Comparison of ENCODE assay signal across 25 cellular contexts in the genomic region with DNA sequence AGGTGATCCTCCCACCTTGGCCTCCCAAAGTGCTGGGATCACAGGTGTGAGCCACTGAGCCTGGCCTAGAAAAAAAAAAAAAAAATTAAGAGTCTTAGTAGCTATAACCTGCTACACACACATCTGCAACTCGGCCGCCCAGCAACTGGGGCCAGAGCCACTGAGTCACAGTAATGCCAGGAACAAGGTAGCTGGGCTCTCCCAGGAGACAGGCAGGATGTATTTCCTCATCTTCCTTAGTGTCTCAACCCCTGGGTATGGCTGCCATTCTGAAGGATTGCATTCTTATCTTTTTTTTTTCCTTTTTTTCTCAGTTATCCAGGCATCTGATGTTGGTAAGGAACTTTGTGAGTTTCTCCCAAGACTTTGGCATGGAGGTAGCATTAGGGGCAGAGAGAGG. TPM values are rescaled to one million over a fixed set of nuclear protein-coding genes. Genes with fewer than 3 reads are reported as not detected.
"Had no signal": no experiment of that assay in that cellular context is flagged by ENCODE, and none has a peak within 500 bp of the region (broad histone marks: within the 10 kb centered on the region; RNA-seq: fewer than 3 reads in every experiment).

No MANE protein-coding gene starts in this region.

- H3K79me2 ChIP-seq: hepatocyte had no signal

- H3K4me1 ChIP-seq: left ventricle myocardium inferior, thyroid gland had no signal

- ATAC-seq: activated CD8-positive, alpha-beta T cell treated with anti-CD3 and anti-CD28 coated beads, Interleukin-2, amount 10 ng/mL, durations not matched to agents 7 days and 5 days; activated T-cell treated with anti-CD3 and anti-CD28 coated beads, Interleukin-2, amount 50 U/mL, for 72 hours; natural killer cell; stimulated activated naive B cell treated with anti-CD40 and anti-IgM and Interleukin-4, amounts not matched to agents 10 μg/mL and 1 μg/mL and 100 μg/mL, for 72 hours had no signal

- H2AFZ ChIP-seq: hepatocyte had no signal

- DNase-seq: activated CD4-positive, alpha-beta T cell treated with anti-CD3 and anti-CD28 coated beads, Interleukin-2, amount 10 ng/mL, durations not matched to agents 24 days and 14 days; activated CD4-positive, CD25-positive, alpha-beta regulatory T cell; activated CD8-positive, alpha-beta memory T cell treated with anti-CD3 and anti-CD28 coated beads, Interleukin-2, amount 50 U/mL, for 4 hours; activated CD8-positive, alpha-beta T cell treated with anti-CD3 and anti-CD28 coated beads, Interleukin-2, amount 10 ng/mL, durations not matched to agents 7 days and 5 days; activated gamma-delta T cell; activated T-cell treated with anti-CD3 and anti-CD28 coated beads, Interleukin-2, amount 50 U/mL, for 72 hours; amygdala; brain microvascular endothelial cell; cerebellar nuclear complex; erythroblast; left ventricle myocardium inferior; mesenchymal stem cell; natural killer cell; stimulated activated CD4-positive, alpha-beta T cell treated with anti-CD3 and anti-CD28 coated beads, Interleukin-2, amount 100 ng/mL, for 48 hours; stimulated activated naive B cell treated with anti-CD40 and anti-IgM and Interleukin-4, amounts not matched to agents 10 μg/mL and 1 μg/mL and 100 μg/mL, for 72 hours; thyroid gland; uterus had no signal

- H3K9me3 ChIP-seq: left ventricle myocardium inferior, neutrophil, thyroid gland, uterus had no signal

- H3K4me2 ChIP-seq: hepatocyte had no signal

- H3K27me3 ChIP-seq: brain microvascular endothelial cell, hepatocyte, neutrophil, thyroid gland, uterus had no signal

- H3K4me3 ChIP-seq: hepatocyte, left ventricle myocardium inferior, thyroid gland, uterus had no signal

- H3K36me3 ChIP-seq: brain microvascular endothelial cell, left ventricle myocardium inferior, neutrophil, thyroid gland, uterus had no signal

- H3K27ac ChIP-seq: brain microvascular endothelial cell, hepatocyte, left ventricle myocardium inferior, thyroid gland had no signal

RNA-seq across cellular contexts. Expression of gene GSDMA, which starts 10.7 kb away (rescaled TPM):
- total RNA-seq: dermis microvascular lymphatic vessel endothelial cell, glomerular endothelial cell, hepatocyte, skeletal muscle tissue, thyroid gland had no signal

RNA-seq across cellular contexts. Expression of gene CSF3, which starts 41.7 kb away (rescaled TPM):
- total RNA-seq: activated CD4-positive, alpha-beta T cell treated with anti-CD3 and anti-CD28 coated beads, Interleukin-2, amount 10 ng/mL, durations not matched to agents 24 days and 14 days; activated CD8-positive, alpha-beta T cell treated with anti-CD3 and anti-CD28 coated beads, Interleukin-2, amount 10 ng/mL, durations not matched to agents 7 days and 5 days; activated T-cell treated with anti-CD3 and anti-CD28 coated beads, Interleukin-2, amount 50 U/mL, for 72 hours; hepatocyte; left ventricle myocardium inferior; natural killer cell; thyroid gland had no signal

RNA-seq across cellular contexts. Expression of gene LRRC3C, which starts 46.0 kb away (rescaled TPM):
- total RNA-seq: activated CD4-positive, alpha-beta T cell treated with anti-CD3 and anti-CD28 coated beads, Interleukin-2, amount 10 ng/mL, durations not matched to agents 24 days and 14 days; activated CD8-positive, alpha-beta T cell treated with anti-CD3 and anti-CD28 coated beads, Interleukin-2, amount 10 ng/mL, durations not matched to agents 7 days and 5 days; activated T-cell treated with anti-CD3 and anti-CD28 coated beads, Interleukin-2, amount 50 U/mL, for 72 hours; dermis microvascular lymphatic vessel endothelial cell; fibroblast of villous mesenchyme; glomerular endothelial cell; left ventricle myocardium inferior; natural killer cell; posterior vena cava; skeletal muscle tissue; thyroid gland had no signal
- polyA plus RNA-seq: hepatocyte, keratinocyte had no signal
